23 cellular contexts compared by ENCODE assay signal in genomic region chr13:64553411-64554129, GRCh38.
DNase-seq lines count a peak whose midpoint lies in the region; ATAC-seq and TF ChIP-seq lines count a peak whose summit lies in the region.
"Had no signal": no experiment of that assay in that cellular context is flagged by ENCODE, and none has a peak within 500 bp of the region (broad histone marks: within the 10 kb centered on the region; RNA-seq: fewer than 3 reads in every experiment).

No MANE protein-coding gene starts in this region.

- no peak overlapping the region for H3K9ac ChIP-seq in Karpas-422 (ENCODE audit: low read length)

- H3K4me3 ChIP-seq in Karpas-422 (ENCODE audit: low read length) (no peak overlapping the region), epithelial cell of esophagus (ENCODE audit: low read length) (no peak overlapping the region)
- H3K4me3 ChIP-seq: esophagus muscularis mucosa, prostate gland had no signal

- H2AFZ ChIP-seq in Karpas-422 (ENCODE audit: low read length) = peak overlapping the region; percentile 87; the same call in 1 of the 2 replicates

- H3K27me3 ChIP-seq in Karpas-422 (ENCODE audit: low read length) = no peaks in the 10 kb centered on the region
- H3K27me3 ChIP-seq: esophagus muscularis mucosa had no signal

- no peak overlapping the region for H3K27ac ChIP-seq in Karpas-422 (ENCODE audit: low read length)
- H3K27ac ChIP-seq: esophagus muscularis mucosa, prostate gland had no signal

- no peaks in the 10 kb centered on the region for H3K4me1 ChIP-seq in Karpas-422 (ENCODE audit: low read length)
- H3K4me1 ChIP-seq: esophagus muscularis mucosa, prostate gland had no signal

- TF ChIP-seq CTCF in epithelial cell of esophagus (IDR thresholded peaks at IDR 0.05; ENCODE audit: insufficient read depth, low read depth, low read length, missing control alignments) = no peak

- H3K36me3 ChIP-seq in Karpas-422 (ENCODE audit: insufficient read depth, low read length) = no peaks in the 10 kb centered on the region
- H3K36me3 ChIP-seq: esophagus muscularis mucosa, prostate gland had no signal

- no peaks in the 10 kb centered on the region for H3K9me2 ChIP-seq in Karpas-422 (replicated peaks; ENCODE audit: insufficient read depth, low read length)

- DNase-seq in AG20443 (ENCODE audit: low spot score) (peak; percentile 10), Karpas-422 (no peak), SKM-1 (lab: John Stamatoyannopoulos, UW; ENCODE audit: unreplicated experiment) (peak; percentile 10), epithelial cell of esophagus (ENCODE audit: low read depth) (peak; percentile 66), NCI-H1930 (lab: John Stamatoyannopoulos, UW) (no peak)
- no peak for DNase-seq in stimulated activated CD4-positive, alpha-beta T cell treated with anti-CD3 and anti-CD28 coated beads, Interleukin-4, amount 100 ng/mL, for 4 hours
- DNase-seq: ACHN; activated CD4-positive, alpha-beta memory T cell treated with anti-CD3 and anti-CD28 coated beads, Interleukin-2, amount 10 ng/mL, durations not matched to agents 7 days and 5 days; activated naive CD4-positive, alpha-beta T cell; CD4-positive, alpha-beta T cell; DMS53; effector CD4-positive, alpha-beta T cell; glutamatergic neuron; left colon; NCI-H1694; NCI-H748 treated with DMSO at 0.1 percent for 48 hours; SHP77 had no signal

- no peak overlapping the region for H3K4me2 ChIP-seq in Karpas-422 (ENCODE audit: low read depth, low read length, poor library complexity, severe bottlenecking)

- H3K79me2 ChIP-seq in Karpas-422 (ENCODE audit: low read length) = no peaks in the 10 kb centered on the region

- H3K9me3 ChIP-seq in Karpas-422 (ENCODE audit: low read length) = peaks cover 3% of the 10 kb centered on the region; the same call in 1 of the 2 replicates
- H3K9me3 ChIP-seq: esophagus muscularis mucosa, prostate gland had no signal

- no peaks in the 10 kb centered on the region for H4K20me1 ChIP-seq in Karpas-422 (ENCODE audit: insufficient read depth, low read depth, low read length)

- ATAC-seq in GM18520 (IDR thresholded peaks at IDR 0.05; ENCODE audit: unreplicated experiment) (no peak), HG02571 (IDR thresholded peaks at IDR 0.05; ENCODE audit: unreplicated experiment) (no peak)
- ATAC-seq: HCT116; left colon; stimulated activated effector memory CD8-positive, alpha-beta T cell treated with anti-CD3 and anti-CD28 coated beads, Interleukin-12 subunit alpha, Interleukin-12 subunit beta, amount 100 ng/mL, for 72 hours had no signal

Comparison
In these comparisons a context has a peak if more than half of its experiments do, and no peak if none do; other contexts are left out.
1. DNase-seq: peak in AG20443 (single experiment), SKM-1 (single experiment) and epithelial cell of esophagus (single experiment); none in Karpas-422 (single experiment), stimulated activated CD4-positive, alpha-beta T cell treated with anti-CD3 and anti-CD28 coated beads, Interleukin-4, amount 100 ng/mL, for 4 hours (0 of 2) and NCI-H1930 (0 of 2).